15 cellular contexts compared by ENCODE assay signal in genomic region chr10:86849495-86849894, GRCh38.
DNase-seq lines count a peak whose midpoint lies in the region; ATAC-seq and TF ChIP-seq lines count a peak whose summit lies in the region.
"Had no signal": no experiment of that assay in that cellular context is flagged by ENCODE, and none has a peak within 500 bp of the region (broad histone marks: within the 10 kb centered on the region; RNA-seq: fewer than 3 reads in every experiment).

No MANE protein-coding gene starts in this region.

- DNase-seq in GM12864 (ENCODE audit: low read depth), result peak; percentile 10
- DNase-seq in T-helper 17 cell, result no peak
- no peak for DNase-seq in NCI-H146 (lab: John Stamatoyannopoulos, UW)
- DNase-seq in T-helper 1 cell, result no peak
- DNase-seq in SKM-1 treated with dmso at 0.1 percent for 144 hours (lab: John Stamatoyannopoulos, UW; ENCODE audit: unreplicated experiment), result no peak
- DNase-seq: activated CD4-positive, CD25-positive, alpha-beta regulatory T cell; activated naive CD8-positive, alpha-beta T cell treated with anti-CD3 and anti-CD28 coated beads, Interleukin-2, amount 50 U/mL, for 24 hours; Caco-2; NCI-H2081; transverse colon had no signal

- H3K4me1 Mint-ChIP-seq in T-helper 17 cell, result peaks cover 6% of the 10 kb centered on the region
- H3K4me1 Mint-ChIP-seq: activated naive CD8-positive, alpha-beta T cell treated with anti-CD3 and anti-CD28 coated beads, Interleukin-2, amount 50 U/mL, for 24 hours had no signal

- H3K4me3 ChIP-seq in GM12864 (ENCODE audit: low read depth, low read length), result no peak overlapping the region
- H3K4me3 ChIP-seq: esophagus muscularis mucosa, transverse colon had no signal

- no peak overlapping the region for H3K27ac Mint-ChIP-seq in T-helper 17 cell
- H3K27ac Mint-ChIP-seq: activated naive CD8-positive, alpha-beta T cell treated with anti-CD3 and anti-CD28 coated beads, Interleukin-2, amount 50 U/mL, for 24 hours had no signal

- H3K9me3 ChIP-seq in T-helper 17 cell (ENCODE audit: control insufficient read depth, low read length, poor library complexity, severe bottlenecking), result no peaks in the 10 kb centered on the region
- H3K9me3 ChIP-seq: Caco-2, esophagus muscularis mucosa, neutrophil, transverse colon had no signal

- no peak for TF ChIP-seq CTCF in GM12864 (IDR thresholded peaks at IDR 0.05; ENCODE audit: low read depth, low read length, missing control alignments)

- H3K27me3 Mint-ChIP-seq in T-helper 17 cell, result no peaks in the 10 kb centered on the region
- H3K27me3 Mint-ChIP-seq: activated naive CD8-positive, alpha-beta T cell treated with anti-CD3 and anti-CD28 coated beads, Interleukin-2, amount 50 U/mL, for 24 hours had no signal

- peaks cover 8% of the 10 kb centered on the region for H3K36me3 Mint-ChIP-seq in T-helper 17 cell (ENCODE audit: low read depth)

- ATAC-seq in GM19328 (IDR thresholded peaks at IDR 0.05; ENCODE audit: unreplicated experiment) (peak; percentile 58), HG02852 (IDR thresholded peaks at IDR 0.05; ENCODE audit: unreplicated experiment) (peak; percentile 92), HG03558 (IDR thresholded peaks at IDR 0.05; ENCODE audit: extremely low read depth, unreplicated experiment) (peak; percentile 53), T-helper 17 cell (no peak)
- ATAC-seq: activated naive CD8-positive, alpha-beta T cell treated with anti-CD3 and anti-CD28 coated beads, Interleukin-2, amount 50 U/mL, for 24 hours had no signal

- H3K4me3 Mint-ChIP-seq in T-helper 17 cell, result no peak overlapping the region
- H3K4me3 Mint-ChIP-seq: activated naive CD8-positive, alpha-beta T cell treated with anti-CD3 and anti-CD28 coated beads, Interleukin-2, amount 50 U/mL, for 24 hours had no signal
